ENCODE assay signal across 8 cellular contexts in genomic region chr7:129843982-129844840, GRCh38.
A peak's percentile ranks its signal among the peaks of the same experiment; 100 is the strongest.
DNase-seq lines count a peak whose midpoint lies in the region; ATAC-seq and TF ChIP-seq lines count a peak whose summit lies in the region.

No MANE protein-coding gene starts in this region.

- H3K4me1 Mint-ChIP-seq in CD4-positive, CD25-positive, alpha-beta regulatory T cell = peaks cover 28 to 62% (median 38%) of the 10 kb centered on the region in 4 donors
- peaks cover 13% of the 10 kb centered on the region for H3K4me1 Mint-ChIP-seq in endodermal cell

- H3K27ac Mint-ChIP-seq in CD4-positive, CD25-positive, alpha-beta regulatory T cell = peak overlapping the region in 1 of 3 donors; percentile 39
- H3K27ac Mint-ChIP-seq in endodermal cell = peak overlapping the region; percentile 86

- no peak overlapping the region for H3K27ac ChIP-seq in CD4-positive, CD25-positive, alpha-beta regulatory T cell (ENCODE audit: insufficient read depth, low read length, poor library complexity, severe bottlenecking)
- peak overlapping the region; percentile 83 for H3K27ac ChIP-seq in RWPE1
- H3K27ac ChIP-seq in endodermal cell (ENCODE audit: low read depth, low read length) = no peak overlapping the region
- H3K27ac ChIP-seq in tibial artery = peak overlapping the region in 1 of 2 donors; percentile 51

- 78 to 90% methylated on average over 4 to 7 of the region's 7 CpGs for whole genome bisulfite sequencing in endodermal cell (ENCODE audit: insufficient coverage in 1 of 2, insufficient read length in 1 of 2), 2 experiments

- H3K36me3 ChIP-seq in CD4-positive, CD25-positive, alpha-beta regulatory T cell (ENCODE audit: control insufficient read depth, insufficient read depth, low read length) = peaks cover under 1% of the 10 kb centered on the region
- H3K36me3 ChIP-seq in endodermal cell (ENCODE audit: control insufficient read depth, insufficient read depth, low read length) (peaks cover 1% of the 10 kb centered on the region), tibial artery (no peaks in the 10 kb centered on the region)

- peak in 1 of 3 donors; percentile 74 for DNase-seq in CD4-positive, CD25-positive, alpha-beta regulatory T cell
- peak; percentile 30 for DNase-seq in GM12865 (ENCODE audit: low read depth)
- no peak for DNase-seq in RWPE1 (ENCODE audit: low spot score)
- DNase-seq in endodermal cell = no peak
- no peak for DNase-seq in cortex of kidney (lab: John Stamatoyannopoulos, UW)
- no peak for DNase-seq in tibial artery
- no peak for DNase-seq in effector CD8-positive, alpha-beta T cell (lab: John Stamatoyannopoulos, UW)

- intact Hi-C loops in tibial artery (cut with DNase I; ENCODE audit: low total_unique reads) = no loop called here

- H3K9ac ChIP-seq in endodermal cell (ENCODE audit: extremely low read depth, low read length, poor library complexity, severe bottlenecking) = no peak overlapping the region

- ATAC-seq in CD4-positive, CD25-positive, alpha-beta regulatory T cell (ENCODE audit: low read depth in 2 of 2) = no peak
- no peak for ATAC-seq in GM19395 (IDR thresholded peaks at IDR 0.05; ENCODE audit: unreplicated experiment)

- H3K27me3 Mint-ChIP-seq in CD4-positive, CD25-positive, alpha-beta regulatory T cell = no peaks in the 10 kb centered on the region
- no peaks in the 10 kb centered on the region for H3K27me3 Mint-ChIP-seq in endodermal cell (ENCODE audit: insufficient read depth)

- H3K9me3 ChIP-seq in CD4-positive, CD25-positive, alpha-beta regulatory T cell (ENCODE audit: control insufficient read depth in 2 of 2, low read length in 2 of 2) = no peaks in the 10 kb centered on the region
- no peaks in the 10 kb centered on the region for H3K9me3 ChIP-seq in endodermal cell (ENCODE audit: control insufficient read depth, low read length)
- no peaks in the 10 kb centered on the region for H3K9me3 ChIP-seq in tibial artery

- no peaks in the 10 kb centered on the region for H3K9me3 Mint-ChIP-seq in CD4-positive, CD25-positive, alpha-beta regulatory T cell
- H3K9me3 Mint-ChIP-seq in endodermal cell = no peaks in the 10 kb centered on the region

- POLR2A ChIA-PET in RWPE1 (lab: Yijun Ruan, JAX; ENCODE audit: low non-redundant PET) = no interaction called here

- peaks cover 32% of the 10 kb centered on the region for H3K4me1 ChIP-seq in CD4-positive, CD25-positive, alpha-beta regulatory T cell (ENCODE audit: control insufficient read depth, insufficient read depth, low read length, poor library complexity, severe bottlenecking)
- no peaks in the 10 kb centered on the region for H3K4me1 ChIP-seq in endodermal cell (ENCODE audit: control insufficient read depth, insufficient read depth, low read length)
- H3K4me1 ChIP-seq in tibial artery = peaks cover 0 to 81% (median 41%) of the 10 kb centered on the region in 4 donors

- H3K4me3 Mint-ChIP-seq in CD4-positive, CD25-positive, alpha-beta regulatory T cell = peak overlapping the region in 2 of 4 donors; percentile 16 to 51
- H3K4me3 Mint-ChIP-seq in endodermal cell = no peak overlapping the region

- H3K27me3 ChIP-seq in CD4-positive, CD25-positive, alpha-beta regulatory T cell (ENCODE audit: control insufficient read depth, insufficient read depth, low read length) = no peaks in the 10 kb centered on the region
- no peaks in the 10 kb centered on the region for H3K27me3 ChIP-seq in endodermal cell (ENCODE audit: control insufficient read depth, insufficient read depth, low read length, poor library complexity, severe bottlenecking)
- H3K27me3 ChIP-seq in tibial artery = no peaks in the 10 kb centered on the region

- H3K36me3 Mint-ChIP-seq in CD4-positive, CD25-positive, alpha-beta regulatory T cell = peaks cover 1% of the 10 kb centered on the region
- peaks cover 5% of the 10 kb centered on the region for H3K36me3 Mint-ChIP-seq in endodermal cell (ENCODE audit: low read depth)

- peak overlapping the region; percentile 11 for H3K4me3 ChIP-seq in CD4-positive, CD25-positive, alpha-beta regulatory T cell (ENCODE audit: low read depth, low read length)
- H3K4me3 ChIP-seq in GM12865 (ENCODE audit: low read depth, low read length) (no peak overlapping the region), endodermal cell (ENCODE audit: low read length) (no peak overlapping the region), tibial artery (no peak overlapping the region)

- TF ChIP-seq CTCF in GM12865 (IDR thresholded peaks at IDR 0.05; ENCODE audit: insufficient read depth, low read depth, low read length, missing control alignments) (no peak), RWPE1 (conservative IDR thresholded peaks at IDR 0.05; ENCODE audit: low read depth) (no peak), endodermal cell (conservative IDR thresholded peaks at IDR 0.05) (no peak), tibial artery (IDR thresholded peaks at IDR 0.05) (no peak)

- CTCF ChIA-PET in RWPE1 (lab: Yijun Ruan, JAX) = no interaction called here
